1 cellular context compared by ENCODE assay signal in the genomic region with DNA sequence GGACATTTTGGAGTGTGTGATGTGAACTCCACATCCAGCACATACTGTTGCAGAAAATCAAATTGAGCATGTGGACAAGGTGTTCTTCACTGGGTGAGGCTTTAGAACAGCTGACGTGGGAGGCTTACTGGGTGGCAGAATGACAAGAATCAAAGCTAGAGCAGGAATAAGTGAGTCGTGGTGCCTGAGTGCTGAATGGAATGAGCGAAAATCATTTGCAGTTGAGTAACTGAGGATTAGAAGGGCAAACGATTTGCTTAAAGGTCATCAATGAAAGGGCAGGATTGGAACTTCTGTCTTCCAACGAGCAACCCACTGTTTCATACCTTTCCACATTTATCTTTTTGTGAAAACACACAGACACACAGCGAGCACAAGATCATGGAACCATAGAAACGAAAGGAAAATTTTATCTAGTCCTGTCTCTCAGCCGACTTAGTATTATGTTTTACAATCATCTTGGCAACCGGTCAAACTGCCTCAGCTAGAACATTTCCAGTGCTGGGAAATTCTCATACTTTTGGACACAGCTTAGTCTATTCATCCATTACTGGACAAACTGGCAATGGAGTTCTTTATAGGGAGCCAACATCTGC.
TF ChIP-seq lines count a peak whose summit lies in the region.

No MANE protein-coding gene starts in this region.

TF ChIP-seq in HepG2, 621 proteins besides CTCF, POLR2A, EP300 and RAD21:
- TF ChIP-seq FOXC1 (CRISPR knock-in tag; IDR thresholded peaks at IDR 0.05; ENCODE audit: borderline replicate concordance): no peak
- no peak for TF ChIP-seq TOE1 (CRISPR knock-in tag; IDR thresholded peaks at IDR 0.05)
- TF ChIP-seq, protein P1, sequence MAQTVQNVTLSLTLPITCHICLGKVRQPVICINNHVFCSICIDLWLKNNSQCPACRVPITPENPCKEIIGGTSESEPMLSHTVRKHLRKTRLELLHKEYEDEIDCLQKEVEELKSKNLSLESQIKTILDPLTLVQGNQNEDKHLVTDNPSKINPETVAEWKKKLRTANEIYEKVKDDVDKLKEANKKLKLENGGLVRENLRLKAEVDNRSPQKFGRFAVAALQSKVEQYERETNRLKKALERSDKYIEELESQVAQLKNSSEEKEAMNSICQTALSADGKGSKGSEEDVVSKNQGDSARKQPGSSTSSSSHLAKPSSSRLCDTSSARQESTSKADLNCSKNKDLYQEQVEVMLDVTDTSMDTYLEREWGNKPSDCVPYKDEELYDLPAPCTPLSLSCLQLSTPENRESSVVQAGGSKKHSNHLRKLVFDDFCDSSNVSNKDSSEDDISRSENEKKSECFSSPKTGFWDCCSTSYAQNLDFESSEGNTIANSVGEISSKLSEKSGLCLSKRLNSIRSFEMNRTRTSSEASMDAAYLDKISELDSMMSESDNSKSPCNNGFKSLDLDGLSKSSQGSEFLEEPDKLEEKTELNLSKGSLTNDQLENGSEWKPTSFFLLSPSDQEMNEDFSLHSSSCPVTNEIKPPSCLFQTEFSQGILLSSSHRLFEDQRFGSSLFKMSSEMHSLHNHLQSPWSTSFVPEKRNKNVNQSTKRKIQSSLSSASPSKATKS (CRISPR knock-in tag; IDR thresholded peaks at IDR 0.05): no peak
- TF ChIP-seq ZFP62 (CRISPR knock-in tag; IDR thresholded peaks at IDR 0.05): no peak
- TF ChIP-seq SP5 (CRISPR knock-in tag; IDR thresholded peaks at IDR 0.05; ENCODE audit: borderline replicate concordance, low read depth): no peak
- no peak for TF ChIP-seq KLF9 (CRISPR knock-in tag; IDR thresholded peaks at IDR 0.05; ENCODE audit: low read depth)
- no peak for TF ChIP-seq ISL2 (CRISPR knock-in tag; IDR thresholded peaks at IDR 0.05)
